ENCODE assay signal across 16 cellular contexts in the genomic region with DNA sequence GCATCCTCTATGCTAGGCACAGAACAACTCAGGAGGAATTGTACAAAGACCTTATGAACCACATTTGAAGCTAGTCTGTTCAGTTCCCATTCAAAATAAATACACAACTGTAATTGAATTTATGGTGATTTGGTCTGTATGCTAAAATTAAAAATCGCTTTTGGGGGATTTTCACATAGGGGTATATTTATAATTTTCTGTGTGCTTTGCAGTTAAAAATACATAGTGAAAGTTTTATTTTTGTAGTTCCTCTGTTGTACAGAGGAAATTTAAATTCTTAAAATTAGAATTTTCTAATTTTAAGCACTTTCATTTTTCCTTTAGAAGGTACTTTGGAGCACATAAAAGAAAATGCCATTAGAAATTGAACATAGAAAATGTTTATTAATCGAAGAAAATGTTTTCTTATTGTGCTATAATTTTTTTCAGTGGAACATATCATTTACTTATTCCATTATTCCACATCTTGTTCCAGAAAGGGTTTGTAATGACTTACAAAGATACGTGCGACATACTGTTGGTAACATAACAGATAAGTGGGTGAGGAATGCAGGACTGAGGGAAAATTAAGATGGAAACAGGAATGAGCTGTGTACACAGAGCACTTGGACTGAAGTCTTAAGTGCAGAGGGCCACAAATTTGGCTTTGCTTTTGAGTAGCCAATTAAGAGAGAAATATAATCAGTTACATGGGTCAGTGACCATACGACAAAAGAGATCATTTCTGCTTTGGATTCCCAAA. TPM values are rescaled to one million over a fixed set of nuclear protein-coding genes. Genes with fewer than 3 reads are reported as not detected.
DNase-seq lines count a peak whose midpoint lies in the region; ATAC-seq, FAIRE-seq and TF ChIP-seq lines count a peak whose summit lies in the region.
"Had no signal": no experiment of that assay in that cellular context is flagged by ENCODE, and none has a peak within 500 bp of the region (broad histone marks: within the 10 kb centered on the region; RNA-seq: fewer than 3 reads in every experiment).

No MANE protein-coding gene starts in this region.

- no peak for FAIRE-seq in small intestine (lab: Jason Lieb, UNC)
- FAIRE-seq: bronchial epithelial cell had no signal

- H3K9me3 ChIP-seq in cardiac muscle cell (ENCODE audit: low read depth) (no peaks in the 10 kb centered on the region), heart left ventricle (no peaks in the 10 kb centered on the region), lower lobe of right lung (no peaks in the 10 kb centered on the region), upper lobe of right lung (no peaks in the 10 kb centered on the region), small intestine (ENCODE audit: control insufficient read depth, low read depth) (no peaks in the 10 kb centered on the region)

- peaks cover 15% of the 10 kb centered on the region for H3K4me1 ChIP-seq in cardiac muscle cell (ENCODE audit: low read depth)
- H3K4me1 ChIP-seq in heart left ventricle: peaks cover 0 to 38% (median 16%) of the 10 kb centered on the region in 12 donors
- H3K4me1 ChIP-seq in lower lobe of right lung: peaks cover 12% of the 10 kb centered on the region
- peaks cover 14% of the 10 kb centered on the region for H3K4me1 ChIP-seq in upper lobe of right lung
- no peaks in the 10 kb centered on the region for H3K4me1 ChIP-seq in small intestine (ENCODE audit: control insufficient read depth in 2 of 2, insufficient read depth in 1 of 2, low read depth in 1 of 2, low read length in 1 of 2)

- H3K27me3 ChIP-seq in cardiac muscle cell (no peaks in the 10 kb centered on the region), heart left ventricle (no peaks in the 10 kb centered on the region), lower lobe of right lung (ENCODE audit: low read depth) (no peaks in the 10 kb centered on the region), upper lobe of right lung (no peaks in the 10 kb centered on the region), small intestine (ENCODE audit: control insufficient read depth in 2 of 2, insufficient read depth in 2 of 2, low read length in 2 of 2) (no peaks in the 10 kb centered on the region)

- H3K4me3 Mint-ChIP-seq in activated B cell treated with CpG ODN at 0.5 μM for 24 hours: peak overlapping the region; percentile 51
- no peak overlapping the region for H3K4me3 Mint-ChIP-seq in activated naive CD8-positive, alpha-beta T cell treated with anti-CD3 and anti-CD28 coated beads for 36 hours
- H3K4me3 Mint-ChIP-seq: activated CD8-positive, alpha-beta memory T cell treated with anti-CD3 and anti-CD28 coated beads, Interleukin-2, amount 10 ng/mL, durations not matched to agents 7 days and 5 days had no signal

- H3K4me1 Mint-ChIP-seq in activated B cell treated with CpG ODN at 0.5 μM for 24 hours: peaks cover 82% of the 10 kb centered on the region
- H3K4me1 Mint-ChIP-seq in activated naive CD8-positive, alpha-beta T cell treated with anti-CD3 and anti-CD28 coated beads for 36 hours: peaks cover 25% of the 10 kb centered on the region

- peak overlapping the region; percentile 59 for H3K27ac Mint-ChIP-seq in activated B cell treated with CpG ODN at 0.5 μM for 24 hours
- H3K27ac Mint-ChIP-seq in activated naive CD8-positive, alpha-beta T cell treated with anti-CD3 and anti-CD28 coated beads for 36 hours: no peak overlapping the region
- H3K27ac Mint-ChIP-seq: activated CD8-positive, alpha-beta memory T cell treated with anti-CD3 and anti-CD28 coated beads, Interleukin-2, amount 10 ng/mL, durations not matched to agents 7 days and 5 days had no signal

- no peaks in the 10 kb centered on the region for H3K27me3 Mint-ChIP-seq in activated B cell treated with CpG ODN at 0.5 μM for 24 hours
- H3K27me3 Mint-ChIP-seq in activated naive CD8-positive, alpha-beta T cell treated with anti-CD3 and anti-CD28 coated beads for 36 hours: no peaks in the 10 kb centered on the region
- H3K27me3 Mint-ChIP-seq: activated CD8-positive, alpha-beta memory T cell treated with anti-CD3 and anti-CD28 coated beads, Interleukin-2, amount 10 ng/mL, durations not matched to agents 7 days and 5 days had no signal

- H3K36me3 ChIP-seq in cardiac muscle cell (no peaks in the 10 kb centered on the region), heart left ventricle (no peaks in the 10 kb centered on the region), lower lobe of right lung (peaks cover 8% of the 10 kb centered on the region), upper lobe of right lung (no peaks in the 10 kb centered on the region), small intestine (ENCODE audit: control insufficient read depth in 2 of 2, insufficient read depth in 2 of 2, low read length in 2 of 2) (no peaks in the 10 kb centered on the region)

- WGBS in heart left ventricle, 4 donors: 62 to 75% (median 72%) methylated on average over 5 of the region's 5 CpGs
- 85 to 97% (median 91%) methylated on average over 5 of the region's 5 CpGs for WGBS in small intestine, 3 donors

- intact Hi-C loops in heart left ventricle (cut with DNase I): loop anchor here in 4 of 10 donors (5.0 to 10.0 kb wide), 4 partner anchors 47 to 665 kb away; no protein-coding TSS in a partner anchor
- intact Hi-C loops in activated B cell treated with CpG ODN at 0.5 μM for 24 hours (cut with micrococcal nuclease): no loop called here
- intact Hi-C loops in lower lobe of right lung (cut with DNase I): no loop called here
- intact Hi-C loops in upper lobe of right lung (cut with DNase I): no loop called here

- H3K36me3 Mint-ChIP-seq in activated B cell treated with CpG ODN at 0.5 μM for 24 hours (ENCODE audit: low read depth): peaks cover 14% of the 10 kb centered on the region
- H3K36me3 Mint-ChIP-seq in activated naive CD8-positive, alpha-beta T cell treated with anti-CD3 and anti-CD28 coated beads for 36 hours: peaks cover 4% of the 10 kb centered on the region

- H3K27ac ChIP-seq in cardiac muscle cell (peak overlapping the region; percentile 55), heart left ventricle (peak overlapping the region in 2 of 12 donors; percentile 33 to 58), lower lobe of right lung (peak overlapping the region; percentile 13), upper lobe of right lung (no peak overlapping the region), small intestine (ENCODE audit: low read depth in 1 of 2, low read length in 1 of 2) (no peak overlapping the region)

- no peak for TF ChIP-seq POLR2A in heart left ventricle (IDR thresholded peaks at IDR 0.05)

- H3K4me3 ChIP-seq in cardiac muscle cell (no peak overlapping the region), heart left ventricle (no peak overlapping the region), lower lobe of right lung (no peak overlapping the region), upper lobe of right lung (no peak overlapping the region), small intestine (ENCODE audit: low read depth in 1 of 2, low read length in 2 of 2) (no peak overlapping the region)

- no peak for TF ChIP-seq CTCF in cardiac muscle cell (IDR thresholded peaks at IDR 0.05; ENCODE audit: low read depth, low read length)
- TF ChIP-seq CTCF in heart left ventricle (IDR thresholded peaks at IDR 0.05): no peak
- TF ChIP-seq CTCF in activated B cell treated with CpG ODN at 0.5 μM for 24 hours (IDR thresholded peaks at IDR 0.05): no peak
- TF ChIP-seq CTCF in lower lobe of right lung (IDR thresholded peaks at IDR 0.05): no peak
- no peak for TF ChIP-seq CTCF in upper lobe of right lung (IDR thresholded peaks at IDR 0.05)

- H3K9me3 Mint-ChIP-seq in activated B cell treated with CpG ODN at 0.5 μM for 24 hours: no peaks in the 10 kb centered on the region
- no peaks in the 10 kb centered on the region for H3K9me3 Mint-ChIP-seq in activated naive CD8-positive, alpha-beta T cell treated with anti-CD3 and anti-CD28 coated beads for 36 hours

- DNase-seq in cardiac muscle cell (ENCODE audit: low read depth in 1 of 2, low spot score in 1 of 2): peak; percentile 12 to 24
- no peak for DNase-seq in heart left ventricle
- no peak for DNase-seq in activated B cell treated with CpG ODN at 0.5 μM for 24 hours
- no peak for DNase-seq in lower lobe of right lung
- no peak for DNase-seq in upper lobe of right lung
- DNase-seq in NCI-H2107 (lab: John Stamatoyannopoulos, UW): no peak
- no peak for DNase-seq in small intestine
- no peak for DNase-seq in activated naive CD8-positive, alpha-beta T cell treated with anti-CD3 and anti-CD28 coated beads for 36 hours
- DNase-seq: activated CD8-positive, alpha-beta memory T cell treated with anti-CD3 and anti-CD28 coated beads, Interleukin-2, amount 10 ng/mL, durations not matched to agents 7 days and 5 days; activated naive CD4-positive, alpha-beta T cell; glutamatergic neuron; NCI-H1105; NCI-H526; stimulated activated CD4-positive, alpha-beta T cell treated with anti-CD3 and anti-CD28 coated beads, Interleukin-12 subunit alpha, Interleukin-12 subunit beta, amount 100 ng/mL, for 4 hours; T-helper 1 cell had no signal

- CTCF ChIA-PET in activated B cell treated with CpG ODN at 0.5 μM for 24 hours (lab: Charles Lee): no interaction called here

- POLR2A ChIA-PET in activated B cell treated with CpG ODN at 0.5 μM for 24 hours (lab: Charles Lee): no interaction called here

- ATAC-seq in heart left ventricle (no peak), activated B cell treated with CpG ODN at 0.5 μM for 24 hours (ENCODE audit: low read depth) (no peak), lower lobe of right lung (peak; percentile 60 to 62), upper lobe of right lung (peak; percentile 55)
- ATAC-seq: activated CD8-positive, alpha-beta memory T cell treated with anti-CD3 and anti-CD28 coated beads, Interleukin-2, amount 10 ng/mL, durations not matched to agents 7 days and 5 days had no signal

RNA-seq across cellular contexts. Expression of gene RABGEF1, which starts 7.0 kb away (rescaled TPM):
- total RNA-seq in cardiac muscle cell: 17.1 and 22.7 TPM in 2 replicates
- 18.8 and 22.4 TPM in 2 replicates for polyA plus RNA-seq in cardiac muscle cell
- total RNA-seq in heart left ventricle: 10 to 100 TPM; 14.8 to 21.2 (median 19.6) TPM
- polyA plus RNA-seq in heart left ventricle: 10 to 100 TPM in 1 of 2 donors, 1 to 10 TPM in 1; 5.7 to 15.8 TPM
- total RNA-seq in activated B cell treated with CpG ODN at 0.5 μM for 24 hours: 19.7 and 21.1 TPM in 2 replicates
- total RNA-seq in lower lobe of right lung: 24.1 TPM
- 23.1 TPM for total RNA-seq in upper lobe of right lung
- 10 to 100 TPM in 2 of 3 donors, 1 to 10 TPM in 1; 9.7 to 12.7 (median 11.0) TPM for polyA plus RNA-seq in small intestine
- total RNA-seq in activated naive CD8-positive, alpha-beta T cell treated with anti-CD3 and anti-CD28 coated beads for 36 hours: 10 to 100 TPM; 18.9 to 20.3 TPM

Comparison
In these comparisons a context has a peak if more than half of its experiments do, and no peak if none do; other contexts are left out.
1. DNase-seq: peak in cardiac muscle cell (2 of 2); none in heart left ventricle (0 of 5), activated B cell treated with CpG ODN at 0.5 μM for 24 hours (single experiment), lower lobe of right lung (single experiment), upper lobe of right lung (single experiment), NCI-H2107 (single experiment), small intestine (single experiment) and activated naive CD8-positive, alpha-beta T cell treated with anti-CD3 and anti-CD28 coated beads for 36 hours (single experiment).
2. H3K27ac ChIP-seq: peak in cardiac muscle cell (single experiment) and lower lobe of right lung (single experiment); none in upper lobe of right lung (single experiment) and small intestine (0 of 2).
3. ATAC-seq: peak in lower lobe of right lung (2 of 2) and upper lobe of right lung (single experiment); none in heart left ventricle (0 of 4) and activated B cell treated with CpG ODN at 0.5 μM for 24 hours (single experiment).